In genomic region chr21:33360281-33360680, GRCh38 we compare ENCODE assay signal across 8 cellular contexts. TPM values are rescaled to one million over a fixed set of nuclear protein-coding genes. Genes with fewer than 3 reads are reported as not detected.
A peak's percentile ranks its signal among the peaks of the same experiment; 100 is the strongest.
DNase-seq lines count a peak whose midpoint lies in the region; ATAC-seq and TF ChIP-seq lines count a peak whose summit lies in the region.
"Had no signal": no experiment of that assay in that cellular context is flagged by ENCODE, and none has a peak within 500 bp of the region (broad histone marks: within the 10 kb centered on the region; RNA-seq: fewer than 3 reads in every experiment).

No MANE protein-coding gene starts in this region.

- H3K4me3 ChIP-seq in ascending aorta (peak overlapping the region in 1 of 2 donors; percentile 2), left ventricle myocardium inferior (no peak overlapping the region), thoracic aorta (peak overlapping the region; percentile 51)

- DNase-seq in GM04504 (ENCODE audit: low read depth) (peak; percentile 27), ascending aorta (ENCODE audit: low spot score in 2 of 2) (no peak), left ventricle myocardium inferior (no peak), thoracic aorta (ENCODE audit: low spot score) (no peak), NCI-H1092 treated with DMSO at 0.1 percent for 48 hours (lab: John Stamatoyannopoulos, UW) (no peak)
- no peak for DNase-seq in stimulated activated naive CD8-positive, alpha-beta T cell treated with anti-CD3 and anti-CD28 coated beads, Interleukin-15, Interleukin-2, amounts not matched to agents 100 U/mL and 50 U/mL, for 24 hours
- no peak for DNase-seq in activated naive CD4-positive, alpha-beta T cell (lab: John Stamatoyannopoulos, UW)
- DNase-seq: stimulated activated CD8-positive, alpha-beta memory T cell treated with anti-CD3 and anti-CD28 coated beads, Interleukin-4, amount 100 ng/mL, for 48 hours had no signal

- peak overlapping the region; percentile 62 to 64 for H3K27ac ChIP-seq in ascending aorta
- H3K27ac ChIP-seq in left ventricle myocardium inferior (replicated peaks): peak overlapping the region; percentile 72
- peak overlapping the region; percentile 26 to 52 for H3K27ac ChIP-seq in thoracic aorta

- H3K36me3 ChIP-seq in ascending aorta (peaks cover 12% of the 10 kb centered on the region in 2 donors), left ventricle myocardium inferior (peaks cover 20% of the 10 kb centered on the region), thoracic aorta (peaks cover 6% of the 10 kb centered on the region)

- TF ChIP-seq CTCF in ascending aorta (IDR thresholded peaks at IDR 0.05) (no peak), left ventricle myocardium inferior (IDR thresholded peaks at IDR 0.05; ENCODE audit: borderline replicate concordance) (no peak), thoracic aorta (IDR thresholded peaks at IDR 0.05) (no peak)

- ATAC-seq in thoracic aorta (ENCODE audit: insufficient number of reproducible peaks, low FRiP score, low read depth): peak; percentile 55
- ATAC-seq in stimulated activated naive CD8-positive, alpha-beta T cell treated with anti-CD3 and anti-CD28 coated beads, Interleukin-15, Interleukin-2, amounts not matched to agents 100 U/mL and 50 U/mL, for 24 hours: no peak

- intact Hi-C loops in ascending aorta (cut with DNase I) (loop anchor here (2.0 kb wide), 4 partner anchors 15 to 85 kb away; partner anchors contain the start of gene IFNGR2), left ventricle myocardium inferior (cut with micrococcal nuclease) (no loop called here)

- no peaks in the 10 kb centered on the region for H3K27me3 ChIP-seq in ascending aorta
- H3K27me3 ChIP-seq in left ventricle myocardium inferior (ENCODE audit: low read depth): no peaks in the 10 kb centered on the region
- H3K27me3 ChIP-seq in thoracic aorta (replicated peaks; ENCODE audit: insufficient read depth): no peaks in the 10 kb centered on the region

- H3K9me3 ChIP-seq in ascending aorta (no peaks in the 10 kb centered on the region), left ventricle myocardium inferior (replicated peaks) (no peaks in the 10 kb centered on the region), thoracic aorta (no peaks in the 10 kb centered on the region)

- H3K4me1 ChIP-seq in ascending aorta: peaks cover 10 to 16% of the 10 kb centered on the region in 2 donors
- peaks cover 26% of the 10 kb centered on the region for H3K4me1 ChIP-seq in left ventricle myocardium inferior
- H3K4me1 ChIP-seq in thoracic aorta (ENCODE audit: control insufficient read depth in 1 of 2, low read depth in 2 of 2): peaks cover 19 to 24% of the 10 kb centered on the region in 2 donors

RNA-seq across cellular contexts. Expression of gene IFNAR1, which starts 35.5 kb away (rescaled TPM):
- 25.9 TPM for total RNA-seq in ascending aorta
- 24.4 TPM for total RNA-seq in left ventricle myocardium inferior
- 10 to 100 TPM; 31.3 to 61.9 TPM for total RNA-seq in thoracic aorta

RNA-seq across cellular contexts. Expression of gene IFNGR2, which starts 42.9 kb away (rescaled TPM):
- total RNA-seq in ascending aorta: 46.4 TPM
- total RNA-seq in left ventricle myocardium inferior: 34.6 TPM
- 10 to 100 TPM; 67.3 to 72.2 TPM for total RNA-seq in thoracic aorta
